8 cellular contexts compared by ENCODE assay signal in genomic region chr3:160885791-160886286, GRCh38.
DNase-seq lines count a peak whose midpoint lies in the region; ATAC-seq and TF ChIP-seq lines count a peak whose summit lies in the region.

No MANE protein-coding gene starts in this region.

- ATAC-seq in HG02973 (IDR thresholded peaks at IDR 0.05; ENCODE audit: unreplicated experiment) (peak; percentile 34), sciatic nerve (peak; percentile 94)

- DNase-seq in DMS153 (lab: John Stamatoyannopoulos, UW) (peak; percentile 52), DMS153 treated with DMSO at 0.1 percent for 48 hours (lab: John Stamatoyannopoulos, UW; ENCODE audit: unreplicated experiment) (no peak), NCI-H526 treated with DMSO at 0.1 percent for 48 hours (lab: John Stamatoyannopoulos, UW) (peak; percentile 9), fibroblast of villous mesenchyme (ENCODE audit: low read depth) (peak; percentile 70), sciatic nerve (ENCODE audit: low spot score) (peak; percentile 72), NCI-H774 (lab: John Stamatoyannopoulos, UW) (no peak), GM13977 (ENCODE audit: low spot score) (no peak)

- TF ChIP-seq CTCF in fibroblast of villous mesenchyme (IDR thresholded peaks at IDR 0.05; ENCODE audit: insufficient read depth, low read depth, low read length), result no peak
- TF ChIP-seq CTCF in GM13977 (IDR thresholded peaks at IDR 0.05; ENCODE audit: extremely low read depth, insufficient read depth, missing control alignments), result no peak

- intact Hi-C loops in sciatic nerve (cut with DNase I), result no loop called here

- in situ Hi-C loops in GM13977 (cut with MboI; ENCODE audit: low pct_unique_long_range_greater_than_20kb, low sequenced_read_pairs, unreplicated experiment), result no loop called here

- H3K4me3 ChIP-seq in fibroblast of villous mesenchyme (ENCODE audit: low read depth, low read length), result no peak overlapping the region

Comparison
In these comparisons a context has a peak if more than half of its experiments do, and no peak if none do; other contexts are left out.
1. DNase-seq: peak in DMS153 (single experiment), NCI-H526 treated with DMSO at 0.1 percent for 48 hours (single experiment), fibroblast of villous mesenchyme (single experiment) and sciatic nerve (single experiment); none in DMS153 treated with DMSO at 0.1 percent for 48 hours (single experiment), NCI-H774 (single experiment) and GM13977 (single experiment).